10 cellular contexts compared by ENCODE assay signal in genomic region chr3:192397012-192397411, GRCh38.
"Had no signal": no experiment of that assay in that cellular context is flagged by ENCODE, and none has a peak within 500 bp of the region (broad histone marks: within the 10 kb centered on the region; RNA-seq: fewer than 3 reads in every experiment).

No MANE protein-coding gene starts in this region.

- H3K27ac Mint-ChIP-seq: GM23338, H9, HFFc6 had no signal

- H3K9me3 ChIP-seq: HAP-1 had no signal

- H3K27ac ChIP-seq: GM23248 had no signal

- FAIRE-seq: H1 had no signal

- DNase-seq: GM23248, GOT3, H7, H9, HCEC 1CT, HFFc6 had no signal

- H3K4me3 Mint-ChIP-seq: GM23338, H9, HFFc6 had no signal

- ATAC-seq: GM23338, HCT116 had no signal

- H3K9me3 Mint-ChIP-seq: GM23338, H9 had no signal

- H3K4me1 ChIP-seq: HAP-1 had no signal

- H3K36me3 ChIP-seq: HAP-1 had no signal

- H3K4me3 ChIP-seq: GM23248, GM23338, HAP-1 had no signal
